Comparison of ENCODE assay signal across 8 cellular contexts in genomic region chr15:69760890-69761568, GRCh38.
A peak's percentile ranks its signal among the peaks of the same experiment; 100 is the strongest.
DNase-seq lines count a peak whose midpoint lies in the region; ATAC-seq, FAIRE-seq and TF ChIP-seq lines count a peak whose summit lies in the region.

No MANE protein-coding gene starts in this region.

- 70% methylated on average over 7 of the region's 7 CpGs for WGBS in esophagus muscularis mucosa
- WGBS in aorta, 2 donors, result 51% methylated on average over 7 of the region's 7 CpGs

- DNase-seq in BJ (ENCODE audit: low read depth), result peak; percentile 85
- DNase-seq in H54 (ENCODE audit: insufficient read length, low spot score), result peak; percentile 39
- peak; percentile 99 for DNase-seq in NOMO-1 treated with DMSO at 0.1 percent for 48 hours (lab: John Stamatoyannopoulos, UW; ENCODE audit: unreplicated experiment)
- peak; percentile 72 for DNase-seq in activated CD8-positive, alpha-beta memory T cell treated with anti-CD3 and anti-CD28 coated beads, Interleukin-2, amount 50 U/mL, for 24 hours (ENCODE audit: extremely low read depth)
- peak; percentile 87 for DNase-seq in esophagus muscularis mucosa (ENCODE audit: extremely low spot score)
- DNase-seq in pulmonary artery endothelial cell (ENCODE audit: low read depth, low spot score), result peak; percentile 91
- peak in 1 of 2 donors; percentile 83 for DNase-seq in aorta
- no peak for DNase-seq in NCI-H2227 (lab: John Stamatoyannopoulos, UW; ENCODE audit: unreplicated experiment)

- CTCF ChIA-PET in BJ (lab: Yijun Ruan, JAX), result interaction anchor here (0.6 to 0.9 kb wide), 4 partner anchors 11 to 727 kb away, joined by 3 read pairs; no protein-coding TSS in a partner anchor

- no peak for FAIRE-seq in H54 (lab: Jason Lieb, UNC)

- TF ChIP-seq CTCF in BJ (IDR thresholded peaks at IDR 0.05; ENCODE audit: insufficient read depth, low read depth, low read length), result no peak
- no peak for TF ChIP-seq CTCF in esophagus muscularis mucosa (IDR thresholded peaks at IDR 0.05)

- H3K36me3 ChIP-seq in BJ (ENCODE audit: control insufficient read depth, insufficient read depth, low read length), result no peaks in the 10 kb centered on the region
- H3K36me3 ChIP-seq in esophagus muscularis mucosa, result no peaks in the 10 kb centered on the region
- no peaks in the 10 kb centered on the region for H3K36me3 ChIP-seq in aorta (ENCODE audit: control insufficient read depth in 1 of 2, insufficient read depth in 2 of 2, low read length in 1 of 2)

- intact Hi-C loops in esophagus muscularis mucosa (cut with DNase I) (no loop called here), aorta (cut with DNase I) (no loop called here)

- POLR2A ChIA-PET in BJ (lab: Charles Lee), result interaction anchor here (0.7 kb wide), 1 partner anchor 337 kb away, joined by 5 read pairs; the partner anchor contains the start of gene TLE3

- no peaks in the 10 kb centered on the region for H3K9me3 ChIP-seq in esophagus muscularis mucosa
- H3K9me3 ChIP-seq in aorta (ENCODE audit: control insufficient read depth, low read length), result no peaks in the 10 kb centered on the region

- H3K27me3 ChIP-seq in BJ (ENCODE audit: control insufficient read depth, insufficient read depth, low read length) (peaks cover 10% of the 10 kb centered on the region), esophagus muscularis mucosa (peaks cover 0 to 4% (median 0%) of the 10 kb centered on the region in 4 donors), aorta (ENCODE audit: control insufficient read depth in 1 of 2, insufficient read depth in 2 of 2, low read length in 1 of 2) (no peaks in the 10 kb centered on the region)

- peak; percentile 90 for ATAC-seq in aorta (ENCODE audit: low FRiP score)

- TF ChIP-seq POLR2A in H54 (IDR thresholded peaks at IDR 0.05; ENCODE audit: low read depth, low read length) (no peak), esophagus muscularis mucosa (IDR thresholded peaks at IDR 0.05; ENCODE audit: low read depth) (no peak)

- TF ChIP-seq EP300 in esophagus muscularis mucosa (IDR thresholded peaks at IDR 0.05), result no peak

- H3K27ac ChIP-seq in esophagus muscularis mucosa (replicated peaks in 1 of 4) (peak overlapping the region in 2 of 4 donors; percentile 44 to 51), aorta (ENCODE audit: low read depth in 1 of 2, low read length in 2 of 2) (no peak overlapping the region)

- no peak overlapping the region for H3K4me3 ChIP-seq in BJ (ENCODE audit: low read depth, low read length)
- no peak overlapping the region for H3K4me3 ChIP-seq in esophagus muscularis mucosa
- no peak overlapping the region for H3K4me3 ChIP-seq in aorta (ENCODE audit: low read length in 2 of 2)

- H3K4me1 ChIP-seq in esophagus muscularis mucosa, result no peaks in the 10 kb centered on the region
- peaks cover 2 to 4% of the 10 kb centered on the region in 2 donors for H3K4me1 ChIP-seq in aorta (ENCODE audit: control insufficient read depth in 1 of 2, insufficient read depth in 2 of 2, low read length in 2 of 2)
